ENCODE assay signal across 10 cellular contexts in genomic region chr5:175872287-175873089, GRCh38. TPM values are rescaled to one million over a fixed set of nuclear protein-coding genes. Genes with fewer than 3 reads are reported as not detected.
DNase-seq lines count a peak whose midpoint lies in the region; ATAC-seq, FAIRE-seq and TF ChIP-seq lines count a peak whose summit lies in the region.
"Had no signal": no experiment of that assay in that cellular context is flagged by ENCODE, and none has a peak within 500 bp of the region (broad histone marks: within the 10 kb centered on the region; RNA-seq: fewer than 3 reads in every experiment).

No MANE protein-coding gene starts in this region.

- H3K4me1 Mint-ChIP-seq in CD4-positive, alpha-beta T cell (ENCODE audit: low read depth): peaks cover 5% of the 10 kb centered on the region
- H3K4me1 Mint-ChIP-seq in activated T-helper 1 cell treated with anti-CD3 and anti-CD28 coated beads, Interleukin-12 subunit alpha, Interleukin-12 subunit beta, Interleukin-2, Interleukin-4 antibody, amounts not matched to agents 30 ng/mL and 10 ng/mL and 1 ng/mL, durations not matched to agents 14 hours and 24 hours and 36 hours (ENCODE audit: low read depth): peaks cover 5% of the 10 kb centered on the region
- peaks cover 2% of the 10 kb centered on the region for H3K4me1 Mint-ChIP-seq in activated CD4-positive, alpha-beta T cell treated with anti-CD3 and anti-CD28 coated beads, Interleukin-2, amount 10 ng/mL, durations not matched to agents 24 days and 14 days

- peak in 1 of 2 experiments; percentile 15; a peak in 1 of 5 replicates for TF ChIP-seq EP300 in A549 (IDR thresholded peaks at IDR 0.05)

- WGBS in A549 (ENCODE audit: missing lambda C conversion rate): 1% methylated on average over 39 of the region's 56 CpGs

- peak overlapping the region; percentile 82 for H3K4me3 ChIP-seq in A549

- POLR2A ChIA-PET in A549 (lab: Yijun Ruan, JAX): interaction anchor here (1.0 to 1.8 kb wide), 3 partner anchors 18 to 142 kb away, joined by 3 to 4 read pairs (median 3); no protein-coding TSS in a partner anchor
- POLR2A ChIA-PET in CD4-positive, alpha-beta T cell (lab: Charles Lee): no interaction called here

- H3K27ac Mint-ChIP-seq in CD4-positive, alpha-beta T cell: no peak overlapping the region
- no peak overlapping the region for H3K27ac Mint-ChIP-seq in activated T-helper 1 cell treated with anti-CD3 and anti-CD28 coated beads, Interleukin-12 subunit alpha, Interleukin-12 subunit beta, Interleukin-2, Interleukin-4 antibody, amounts not matched to agents 30 ng/mL and 10 ng/mL and 1 ng/mL, durations not matched to agents 14 hours and 24 hours and 36 hours
- no peak overlapping the region for H3K27ac Mint-ChIP-seq in activated CD4-positive, alpha-beta T cell treated with anti-CD3 and anti-CD28 coated beads, Interleukin-2, amount 10 ng/mL, durations not matched to agents 24 days and 14 days

- peak; percentile 80 to 82 for DNase-seq in A549 (ENCODE audit: low read depth in 1 of 2, low spot score in 1 of 2)
- DNase-seq in D341Med (ENCODE audit: low spot score): peak; percentile 71
- peak; percentile 67 for DNase-seq in SK-N-DZ (ENCODE audit: low spot score)
- DNase-seq in iPS-NIHi11 (ENCODE audit: low spot score): peak; percentile 56
- DNase-seq in CD4-positive, alpha-beta T cell: no peak
- no peak for DNase-seq in activated T-helper 1 cell treated with anti-CD3 and anti-CD28 coated beads, Interleukin-12 subunit alpha, Interleukin-12 subunit beta, Interleukin-2, Interleukin-4 antibody, amounts not matched to agents 30 ng/mL and 10 ng/mL and 1 ng/mL, durations not matched to agents 14 hours and 24 hours and 36 hours (ENCODE audit: low spot score)
- DNase-seq in activated CD4-positive, alpha-beta T cell treated with anti-CD3 and anti-CD28 coated beads, Interleukin-2, amount 10 ng/mL, durations not matched to agents 24 days and 14 days: no peak

- H3K4me1 ChIP-seq in A549: peaks cover 74% of the 10 kb centered on the region

- TF ChIP-seq RAD21 in A549 (conservative IDR thresholded peaks at IDR 0.05 in 1 of 2, IDR thresholded peaks at IDR 0.05 in 1 of 2): no peak

- no peaks in the 10 kb centered on the region for H3K36me3 Mint-ChIP-seq in CD4-positive, alpha-beta T cell (ENCODE audit: low read depth)
- peaks cover 3% of the 10 kb centered on the region for H3K36me3 Mint-ChIP-seq in activated T-helper 1 cell treated with anti-CD3 and anti-CD28 coated beads, Interleukin-12 subunit alpha, Interleukin-12 subunit beta, Interleukin-2, Interleukin-4 antibody, amounts not matched to agents 30 ng/mL and 10 ng/mL and 1 ng/mL, durations not matched to agents 14 hours and 24 hours and 36 hours (ENCODE audit: low read depth)
- no peaks in the 10 kb centered on the region for H3K36me3 Mint-ChIP-seq in activated CD4-positive, alpha-beta T cell treated with anti-CD3 and anti-CD28 coated beads, Interleukin-2, amount 10 ng/mL, durations not matched to agents 24 days and 14 days (ENCODE audit: low read depth)

- peaks cover 81% of the 10 kb centered on the region for H3K27me3 Mint-ChIP-seq in CD4-positive, alpha-beta T cell
- peaks cover 45% of the 10 kb centered on the region for H3K27me3 Mint-ChIP-seq in activated T-helper 1 cell treated with anti-CD3 and anti-CD28 coated beads, Interleukin-12 subunit alpha, Interleukin-12 subunit beta, Interleukin-2, Interleukin-4 antibody, amounts not matched to agents 30 ng/mL and 10 ng/mL and 1 ng/mL, durations not matched to agents 14 hours and 24 hours and 36 hours (ENCODE audit: insufficient read depth)
- H3K27me3 Mint-ChIP-seq in activated CD4-positive, alpha-beta T cell treated with anti-CD3 and anti-CD28 coated beads, Interleukin-2, amount 10 ng/mL, durations not matched to agents 24 days and 14 days: peaks cover 60% of the 10 kb centered on the region

- peak; percentile 17; the same call in 1 of the 2 replicates for TF ChIP-seq POLR2A in A549 (IDR thresholded peaks at IDR 0.05; ENCODE audit: low read length)

- H3K9me3 Mint-ChIP-seq in CD4-positive, alpha-beta T cell: peaks cover 2% of the 10 kb centered on the region
- H3K9me3 Mint-ChIP-seq in activated T-helper 1 cell treated with anti-CD3 and anti-CD28 coated beads, Interleukin-12 subunit alpha, Interleukin-12 subunit beta, Interleukin-2, Interleukin-4 antibody, amounts not matched to agents 30 ng/mL and 10 ng/mL and 1 ng/mL, durations not matched to agents 14 hours and 24 hours and 36 hours: no peaks in the 10 kb centered on the region
- H3K9me3 Mint-ChIP-seq in activated CD4-positive, alpha-beta T cell treated with anti-CD3 and anti-CD28 coated beads, Interleukin-2, amount 10 ng/mL, durations not matched to agents 24 days and 14 days: no peaks in the 10 kb centered on the region

- CTCF ChIA-PET in A549 (lab: Yijun Ruan, JAX): interaction anchor here (0.7 to 13.6 kb wide), 31 partner anchors 9 to 338 kb away, joined by 3 to 232 read pairs (median 4); no protein-coding TSS in a partner anchor
- CTCF ChIA-PET in CD4-positive, alpha-beta T cell (lab: Charles Lee): no interaction called here

- no peak overlapping the region for H3K4me3 Mint-ChIP-seq in CD4-positive, alpha-beta T cell
- H3K4me3 Mint-ChIP-seq in activated T-helper 1 cell treated with anti-CD3 and anti-CD28 coated beads, Interleukin-12 subunit alpha, Interleukin-12 subunit beta, Interleukin-2, Interleukin-4 antibody, amounts not matched to agents 30 ng/mL and 10 ng/mL and 1 ng/mL, durations not matched to agents 14 hours and 24 hours and 36 hours: no peak overlapping the region
- no peak overlapping the region for H3K4me3 Mint-ChIP-seq in activated CD4-positive, alpha-beta T cell treated with anti-CD3 and anti-CD28 coated beads, Interleukin-2, amount 10 ng/mL, durations not matched to agents 24 days and 14 days

- no peak for FAIRE-seq in A549 (lab: Jason Lieb, UNC)

- H3K27me3 ChIP-seq in CD4-positive, alpha-beta T cell (ENCODE audit: control insufficient read depth, insufficient read depth, low read length): peaks cover 48% of the 10 kb centered on the region

- H3K9me3 ChIP-seq in A549: no peaks in the 10 kb centered on the region
- H3K9me3 ChIP-seq in CD4-positive, alpha-beta T cell (ENCODE audit: control insufficient read depth, low read length): no peaks in the 10 kb centered on the region
- H3K9me3 ChIP-seq: Caco-2, gastroesophageal sphincter had no signal

- TF ChIP-seq CTCF in A549 (IDR thresholded peaks at IDR 0.05): no peak
- no peak for TF ChIP-seq CTCF in CD4-positive, alpha-beta T cell (IDR thresholded peaks at IDR 0.05)

- H3K27ac ChIP-seq in A549: peak overlapping the region; percentile 97 to 99
- H3K27ac ChIP-seq in CD4-positive, alpha-beta T cell (ENCODE audit: low read depth, low read length): no peak overlapping the region
- H3K27ac ChIP-seq: gastroesophageal sphincter had no signal

- ATAC-seq in A549 (peak; percentile 40 to 63), HG02798 (IDR thresholded peaks at IDR 0.05; ENCODE audit: poor library complexity, unreplicated experiment) (no peak)
- no peak for ATAC-seq in CD4-positive, alpha-beta T cell (ENCODE audit: poor library complexity)

- intact Hi-C loops in CD4-positive, alpha-beta T cell (cut with DNase I, micrococcal nuclease): loop anchor here in 1 of 2 experiments (1.0 kb wide), 1 partner anchor 74 kb away; no protein-coding TSS in a partner anchor
- intact Hi-C loops in activated T-helper 1 cell treated with anti-CD3 and anti-CD28 coated beads, Interleukin-12 subunit alpha, Interleukin-12 subunit beta, Interleukin-2, Interleukin-4 antibody, amounts not matched to agents 30 ng/mL and 10 ng/mL and 1 ng/mL, durations not matched to agents 14 hours and 24 hours and 36 hours (cut with micrococcal nuclease): loop anchor here (1.0 to 10.0 kb wide), 2 partner anchors 142 to 338 kb away; no protein-coding TSS in a partner anchor
- intact Hi-C loops in activated CD4-positive, alpha-beta T cell treated with anti-CD3 and anti-CD28 coated beads, Interleukin-2, amount 10 ng/mL, durations not matched to agents 24 days and 14 days (cut with micrococcal nuclease): loop anchor here (5.0 kb wide), 1 partner anchor 140 kb away; no protein-coding TSS in a partner anchor

- peak overlapping the region; percentile 78 for H3K4me2 ChIP-seq in A549

TF ChIP-seq in A549, 52 proteins besides CTCF, POLR2A, EP300 and RAD21 (continues in another document):
- TF ChIP-seq HMGXB4 (CRISPR knock-in tag; IDR thresholded peaks at IDR 0.05; ENCODE audit: borderline replicate concordance) (no peak), SMC3 (IDR thresholded peaks at IDR 0.05) (no peak), JUN (IDR thresholded peaks at IDR 0.05) (peak; percentile 29 to 82; a peak in 3 of 5 replicates), HOXB13 (CRISPR knock-in tag; IDR thresholded peaks at IDR 0.05; ENCODE audit: low read depth) (no peak)

RNA-seq across cellular contexts. Expression of gene CPLX2, which starts 1.1 kb away (rescaled TPM):
- polyA plus RNA-seq in A549 (2011; rRNA removed) (365 and 415 TPM in 2 replicates), A549 (2017; fragmentation: RNase III; extraction: RNeasy Plus Mini Kit Qiagen cat#74134 plus additional on column Dnase treatment) (360 to 395 TPM (median 360 TPM) in 3 replicates)
- 262 and 269 TPM in 2 replicates for polyA plus RNA-seq in A549 (2012; cell fraction: cytosol; rRNA removed)
- polyA plus RNA-seq in A549 (2012; cell fraction: nucleus; rRNA removed): 257 and 259 TPM in 2 replicates
- 372 and 391 TPM in 2 replicates for polyA minus RNA-seq in A549 (2011; rRNA and poly(A)+ RNA removed)
- 46.2 and 73.3 TPM in 2 replicates for polyA plus RNA-seq in SK-N-DZ (2014; cell fraction: cytosol; rRNA removed)
- polyA plus RNA-seq in SK-N-DZ (2014; cell fraction: nucleus; rRNA removed): 29.8 and 36.4 TPM in 2 replicates
- not detected for total RNA-seq in CD4-positive, alpha-beta T cell
- total RNA-seq in activated T-helper 1 cell treated with anti-CD3 and anti-CD28 coated beads, Interleukin-12 subunit alpha, Interleukin-12 subunit beta, Interleukin-2, Interleukin-4 antibody, amounts not matched to agents 30 ng/mL and 10 ng/mL and 1 ng/mL, durations not matched to agents 14 hours and 24 hours and 36 hours: not detected in 2 replicates
- total RNA-seq in activated CD4-positive, alpha-beta T cell treated with anti-CD3 and anti-CD28 coated beads, Interleukin-2, amount 10 ng/mL, durations not matched to agents 24 days and 14 days: not detected in 2 replicates
- total RNA-seq: Caco-2 had no signal

Comparison
In these comparisons a context has a peak if more than half of its experiments do, and no peak if none do; other contexts are left out.
1. ATAC-seq: peak in A549 (2 of 2); none in HG02798 (single experiment) and CD4-positive, alpha-beta T cell (single experiment).
2. DNase-seq: peak in A549 (2 of 2), D341Med (single experiment), SK-N-DZ (single experiment) and iPS-NIHi11 (single experiment); none in CD4-positive, alpha-beta T cell (0 of 10), activated T-helper 1 cell treated with anti-CD3 and anti-CD28 coated beads, Interleukin-12 subunit alpha, Interleukin-12 subunit beta, Interleukin-2, Interleukin-4 antibody, amounts not matched to agents 30 ng/mL and 10 ng/mL and 1 ng/mL, durations not matched to agents 14 hours and 24 hours and 36 hours (single experiment) and activated CD4-positive, alpha-beta T cell treated with anti-CD3 and anti-CD28 coated beads, Interleukin-2, amount 10 ng/mL, durations not matched to agents 24 days and 14 days (single experiment).